ENCODE assay signal across 12 cellular contexts in the genomic region with DNA sequence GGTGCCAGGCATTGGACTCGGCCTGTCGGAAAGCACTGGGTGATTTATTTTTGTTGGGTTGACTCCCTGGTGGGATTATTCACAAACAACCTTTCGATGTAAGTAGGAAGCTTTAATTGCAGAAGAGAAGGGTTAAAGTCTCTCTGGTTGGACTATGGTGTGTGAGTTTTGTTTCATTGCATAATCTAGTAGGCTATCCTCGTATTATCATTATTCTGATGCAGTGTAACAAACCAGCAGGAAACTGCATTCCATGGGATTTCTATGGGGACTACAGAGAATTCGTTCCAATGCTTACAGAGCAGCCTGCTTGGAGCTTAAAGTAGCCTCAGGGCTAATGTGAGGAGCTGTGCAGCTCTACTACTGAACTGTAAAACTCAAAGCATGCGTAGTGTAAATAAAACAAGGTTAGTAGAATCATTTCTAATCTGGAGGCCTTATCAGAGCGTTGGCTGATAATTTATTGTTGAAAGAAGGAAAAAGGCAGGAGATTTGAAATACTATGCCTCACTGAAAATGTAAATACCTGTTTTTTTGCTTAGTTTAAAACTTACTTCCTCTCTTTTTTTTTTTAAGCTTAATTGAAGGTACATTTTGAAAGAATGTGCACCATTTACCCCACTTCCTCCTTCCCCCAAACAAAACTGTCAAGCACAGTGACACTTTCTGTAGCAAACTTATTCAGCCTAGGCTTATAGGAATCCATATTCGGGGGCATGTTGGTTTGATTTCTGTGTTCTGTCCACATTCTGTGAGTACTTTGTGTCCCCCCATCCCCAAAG.
A peak's percentile ranks its signal among the peaks of the same experiment; 100 is the strongest.
DNase-seq lines count a peak whose midpoint lies in the region; ATAC-seq and TF ChIP-seq lines count a peak whose summit lies in the region.
"Had no signal": no experiment of that assay in that cellular context is flagged by ENCODE, and none has a peak within 500 bp of the region (broad histone marks: within the 10 kb centered on the region; RNA-seq: fewer than 3 reads in every experiment).

No MANE protein-coding gene starts in this region.

- no peak overlapping the region for H3K27ac Mint-ChIP-seq in WTC11
- H3K27ac Mint-ChIP-seq: activated CD4-positive, alpha-beta memory T cell treated with anti-CD3 and anti-CD28 coated beads, Interleukin-2, amount 10 ng/mL, durations not matched to agents 7 days and 5 days; activated naive CD4-positive, alpha-beta T cell treated with anti-CD3 and anti-CD28 coated beads, Interleukin-2, amount 10 ng/mL, durations not matched to agents 7 days and 5 days; effector memory CD8-positive, alpha-beta T cell had no signal

- POLR2A ChIA-PET in WTC11 (lab: Charles Lee): no interaction called here

- no peak overlapping the region for H3K4me3 ChIP-seq in left ventricle myocardium inferior
- no peak overlapping the region for H3K4me3 ChIP-seq in iPS-20b (ENCODE audit: low read length)

- H3K4me1 ChIP-seq in left ventricle myocardium inferior (no peaks in the 10 kb centered on the region), iPS-20b (ENCODE audit: insufficient read depth, low read length) (peaks cover 18% of the 10 kb centered on the region)

- peaks cover 10% of the 10 kb centered on the region; the same call in 1 of the 2 replicates for H3K4me1 Mint-ChIP-seq in WTC11
- H3K4me1 Mint-ChIP-seq: activated CD4-positive, alpha-beta memory T cell treated with anti-CD3 and anti-CD28 coated beads, Interleukin-2, amount 10 ng/mL, durations not matched to agents 7 days and 5 days; activated naive CD4-positive, alpha-beta T cell treated with anti-CD3 and anti-CD28 coated beads, Interleukin-2, amount 10 ng/mL, durations not matched to agents 7 days and 5 days had no signal

- no peaks in the 10 kb centered on the region for H3K27me3 Mint-ChIP-seq in WTC11 (ENCODE audit: low read depth)
- H3K27me3 Mint-ChIP-seq: activated CD4-positive, alpha-beta memory T cell treated with anti-CD3 and anti-CD28 coated beads, Interleukin-2, amount 10 ng/mL, durations not matched to agents 7 days and 5 days; activated naive CD4-positive, alpha-beta T cell treated with anti-CD3 and anti-CD28 coated beads, Interleukin-2, amount 10 ng/mL, durations not matched to agents 7 days and 5 days; effector memory CD8-positive, alpha-beta T cell had no signal

- H3K4me3 Mint-ChIP-seq in WTC11: no peak overlapping the region
- H3K4me3 Mint-ChIP-seq: activated CD4-positive, alpha-beta memory T cell treated with anti-CD3 and anti-CD28 coated beads, Interleukin-2, amount 10 ng/mL, durations not matched to agents 7 days and 5 days; activated naive CD4-positive, alpha-beta T cell treated with anti-CD3 and anti-CD28 coated beads, Interleukin-2, amount 10 ng/mL, durations not matched to agents 7 days and 5 days; effector memory CD8-positive, alpha-beta T cell had no signal

- no peaks in the 10 kb centered on the region for H3K36me3 ChIP-seq in left ventricle myocardium inferior
- no peaks in the 10 kb centered on the region for H3K36me3 ChIP-seq in iPS-20b (ENCODE audit: insufficient read depth, low read depth, low read length)

- no peak for TF ChIP-seq CTCF in left ventricle myocardium inferior (IDR thresholded peaks at IDR 0.05; ENCODE audit: borderline replicate concordance)
- TF ChIP-seq CTCF in WTC11 (IDR thresholded peaks at IDR 0.05): no peak

- no peak overlapping the region for H3K27ac ChIP-seq in left ventricle myocardium inferior (replicated peaks)
- H3K27ac ChIP-seq in iPS-20b (ENCODE audit: low read length): no peak overlapping the region
- peak overlapping the region; percentile 29 for H3K27ac ChIP-seq in temporal lobe (ENCODE audit: low read depth, low read length)

- intact Hi-C loops in Right ventricle myocardium superior (cut with DNase I): no loop called here
- intact Hi-C loops in left ventricle myocardium inferior (cut with micrococcal nuclease): no loop called here

- H3K9me3 ChIP-seq in left ventricle myocardium inferior (replicated peaks) (no peaks in the 10 kb centered on the region), iPS-20b (ENCODE audit: insufficient read depth, low read depth, low read length) (no peaks in the 10 kb centered on the region)

- CTCF ChIA-PET in WTC11 (lab: Charles Lee): interaction anchor here (0.9 kb wide), 1 partner anchor 45 kb away, joined by 3 read pairs; no protein-coding TSS in a partner anchor

- ATAC-seq in Right ventricle myocardium superior (ENCODE audit: poor library complexity) (peak; percentile 58), WTC11 (peak; percentile 84), GM19328 (IDR thresholded peaks at IDR 0.05; ENCODE audit: unreplicated experiment) (no peak)
- ATAC-seq: effector memory CD8-positive, alpha-beta T cell; SK-N-SH treated with all-trans-retinoic acid at 6 μM for 48 hours had no signal

- peak overlapping the region; percentile 14; the same call in 1 of the 2 replicates for H3K9ac ChIP-seq in iPS-20b (ENCODE audit: low read depth, low read length)

- no peaks in the 10 kb centered on the region for H3K36me3 Mint-ChIP-seq in WTC11
- H3K36me3 Mint-ChIP-seq: activated naive CD4-positive, alpha-beta T cell treated with anti-CD3 and anti-CD28 coated beads, Interleukin-2, amount 10 ng/mL, durations not matched to agents 7 days and 5 days had no signal

- no peaks in the 10 kb centered on the region for H3K9me3 Mint-ChIP-seq in WTC11

- DNase-seq in Right ventricle myocardium superior (no peak), left ventricle myocardium inferior (no peak), WTC11 (ENCODE audit: low spot score) (no peak), NCI-H2107 (lab: John Stamatoyannopoulos, UW) (no peak)
- no peak for DNase-seq in activated effector memory CD4-positive, alpha-beta T cell treated with Interleukin-2 at 50 U/mL for 16 hours
- DNase-seq: activated CD4-positive, alpha-beta memory T cell treated with anti-CD3 and anti-CD28 coated beads, Interleukin-2, amount 10 ng/mL, durations not matched to agents 7 days and 5 days; activated naive CD4-positive, alpha-beta T cell treated with anti-CD3 and anti-CD28 coated beads, Interleukin-2, amount 10 ng/mL, durations not matched to agents 7 days and 5 days; effector memory CD8-positive, alpha-beta T cell had no signal

- H3K27me3 ChIP-seq in left ventricle myocardium inferior (ENCODE audit: low read depth) (no peaks in the 10 kb centered on the region), iPS-20b (ENCODE audit: insufficient read depth, low read length) (no peaks in the 10 kb centered on the region)

TF ChIP-seq in WTC11, 78 proteins besides CTCF, POLR2A, EP300 and RAD21:
- no peak for TF ChIP-seq EMX1 (CRISPR knock-in tag; IDR thresholded peaks at IDR 0.05)
- TF ChIP-seq, protein P1, sequence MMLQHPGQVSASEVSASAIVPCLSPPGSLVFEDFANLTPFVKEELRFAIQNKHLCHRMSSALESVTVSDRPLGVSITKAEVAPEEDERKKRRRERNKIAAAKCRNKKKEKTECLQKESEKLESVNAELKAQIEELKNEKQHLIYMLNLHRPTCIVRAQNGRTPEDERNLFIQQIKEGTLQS (CRISPR knock-in tag; conservative IDR thresholded peaks at IDR 0.05): no peak
- TF ChIP-seq, protein P2, sequence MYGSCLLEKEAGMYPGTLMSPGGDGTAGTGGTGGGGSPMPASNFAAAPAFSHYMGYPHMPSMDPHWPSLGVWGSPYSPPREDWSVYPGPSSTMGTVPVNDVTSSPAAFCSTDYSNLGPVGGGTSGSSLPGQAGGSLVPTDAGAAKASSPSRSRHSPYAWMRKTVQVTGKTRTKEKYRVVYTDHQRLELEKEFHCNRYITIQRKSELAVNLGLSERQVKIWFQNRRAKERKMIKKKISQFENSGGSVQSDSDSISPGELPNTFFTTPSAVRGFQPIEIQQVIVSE (CRISPR knock-in tag; IDR thresholded peaks at IDR 0.05; ENCODE audit: borderline replicate concordance): no peak
TF ChIP-seq in WTC11: peak in this region for 0.
